19 cellular contexts compared by ENCODE assay signal in genomic region chr11:16555956-16556355, GRCh38.
"Had no signal": no experiment of that assay in that cellular context is flagged by ENCODE, and none has a peak within 500 bp of the region (broad histone marks: within the 10 kb centered on the region; RNA-seq: fewer than 3 reads in every experiment).

No MANE protein-coding gene starts in this region.

- H3K27ac ChIP-seq: left lung, ovary, spleen, tibial nerve, uterus had no signal

- H3K9me3 ChIP-seq: left lung, mucosa of descending colon, ovary, spleen, tibial nerve, uterus had no signal

- DNase-seq: hippocampal formation; kidney; left colon; left lung; mesendoderm; mucosa of descending colon; naive thymus-derived CD4-positive, alpha-beta T cell; ovary; retina; right cardiac atrium; spleen; stimulated activated CD4-positive, alpha-beta T cell treated with anti-CD3 and anti-CD28 coated beads, Interleukin-4, amount 100 ng/mL, for 4 hours; stimulated activated CD8-positive, alpha-beta memory T cell treated with anti-CD3 and anti-CD28 coated beads, Interleukin-4, amount 100 ng/mL, for 48 hours; stimulated activated naive CD4-positive, alpha-beta T cell treated with Interleukin-2 at 50 U/mL for 16 hours; stimulated activated naive CD8-positive, alpha-beta T cell treated with anti-CD3 and anti-CD28 coated beads, Interleukin-15, amount 100 ng/mL, for 72 hours; substantia nigra; uterus had no signal

- H3K27me3 ChIP-seq: left lung, ovary, spleen, tibial nerve, uterus had no signal

- H3K4me3 ChIP-seq: left lung, lung, mucosa of descending colon, ovary, spleen, tibial nerve, uterus had no signal

- H3K36me3 ChIP-seq: left lung, ovary, spleen, tibial nerve, uterus had no signal

- H3K4me1 ChIP-seq: left lung, spleen, uterus had no signal
